Comparison of ENCODE assay signal across 2 cellular contexts in genomic region chr3:178507507-178508442, GRCh38.
TF ChIP-seq lines count a peak whose summit lies in the region.

No MANE protein-coding gene starts in this region.

TF ChIP-seq in GM23338, 12 proteins besides CTCF, POLR2A, EP300 and RAD21:
- TF ChIP-seq ETS1 (IDR thresholded peaks at IDR 0.05) (no peak), ZNF331 (CRISPR knock-in tag; IDR thresholded peaks at IDR 0.05; ENCODE audit: low read depth) (no peak), ZNF462 (CRISPR knock-in tag; IDR thresholded peaks at IDR 0.05) (no peak)

TF ChIP-seq in HepG2, 621 proteins besides CTCF, POLR2A, EP300 and RAD21:
- TF ChIP-seq NRL (CRISPR knock-in tag; IDR thresholded peaks at IDR 0.05; ENCODE audit: borderline replicate concordance): no peak
- 0 out of 2 replicates have a peak, but pooled peaks have one; percentile 21 for TF ChIP-seq PATZ1 (CRISPR knock-in tag; IDR thresholded peaks at IDR 0.05)
- TF ChIP-seq HIVEP1 (CRISPR knock-in tag; IDR thresholded peaks at IDR 0.05): no peak
- peak; percentile 83 for TF ChIP-seq FOSL2 (CRISPR knock-in tag; IDR thresholded peaks at IDR 0.05)
- no peak for TF ChIP-seq ZNF75D (CRISPR knock-in tag; IDR thresholded peaks at IDR 0.05; ENCODE audit: borderline replicate concordance)
- TF ChIP-seq ZNF691 (CRISPR knock-in tag; IDR thresholded peaks at IDR 0.05; ENCODE audit: borderline replicate concordance, low read depth): no peak
- TF ChIP-seq ZBTB43 (CRISPR knock-in tag; conservative IDR thresholded peaks at IDR 0.05): peak; percentile 85
- TF ChIP-seq FOSL1 (CRISPR knock-in tag; IDR thresholded peaks at IDR 0.05; ENCODE audit: borderline replicate concordance): peak; percentile 47; the same call in 1 of the 2 replicates
- TF ChIP-seq ZNF605 (CRISPR knock-in tag; IDR thresholded peaks at IDR 0.05): no peak
- TF ChIP-seq RELA (CRISPR knock-in tag; IDR thresholded peaks at IDR 0.05): no peak
- no peak for TF ChIP-seq ZFP1 (CRISPR knock-in tag; IDR thresholded peaks at IDR 0.05)
- 0 out of 2 replicates have a peak, but pooled peaks have one; percentile 11 for TF ChIP-seq ZNF644 (CRISPR knock-in tag; IDR thresholded peaks at IDR 0.05; ENCODE audit: low read depth)
